19 cellular contexts compared by ENCODE assay signal in the genomic region with DNA sequence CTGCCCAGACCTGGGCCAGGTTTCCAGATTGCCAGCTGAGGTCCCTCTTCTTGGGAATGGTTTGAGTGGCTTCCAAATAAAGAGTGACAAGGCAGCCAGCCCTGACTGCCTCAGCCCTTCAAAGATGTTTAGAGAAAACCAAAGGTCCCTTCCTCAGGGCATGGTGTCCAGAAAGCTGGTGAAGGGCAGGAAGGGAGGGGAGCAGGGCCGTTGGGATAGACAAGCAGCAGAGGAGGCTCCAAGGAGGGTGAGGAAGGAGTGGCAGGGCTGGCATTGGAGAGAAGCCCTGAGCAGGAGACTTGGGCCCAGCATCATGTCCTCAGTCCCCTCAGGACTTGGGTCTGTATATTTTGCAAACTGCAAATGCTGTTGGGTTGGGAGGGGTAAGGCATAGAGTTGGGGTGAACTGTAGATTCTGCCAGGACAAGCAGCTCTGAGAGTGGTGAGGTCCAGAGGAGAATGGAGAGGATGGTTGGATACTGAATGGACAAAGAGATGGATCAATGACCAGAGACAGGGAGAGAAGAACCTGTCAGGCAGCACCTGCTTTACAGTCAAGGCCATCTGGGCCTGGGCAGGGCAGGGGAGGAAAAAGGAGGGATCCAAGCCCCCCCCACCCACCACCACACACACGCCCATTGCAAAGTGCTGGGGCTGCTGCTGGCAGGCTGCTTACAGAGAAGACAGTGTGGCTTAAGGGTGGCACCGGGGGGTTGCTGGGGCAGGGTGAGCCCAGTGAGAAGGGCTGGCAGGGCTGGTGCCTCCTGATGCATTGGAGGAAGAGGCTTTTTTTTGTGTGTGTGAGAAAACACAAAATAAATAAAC.
"Had no signal": no experiment of that assay in that cellular context is flagged by ENCODE, and none has a peak within 500 bp of the region (broad histone marks: within the 10 kb centered on the region; RNA-seq: fewer than 3 reads in every experiment).

No MANE protein-coding gene starts in this region.

- H3K4me3 ChIP-seq: body of pancreas, lung, mucosa of descending colon, psoas muscle, upper lobe of right lung had no signal

- H3K27me3 Mint-ChIP-seq: stimulated activated naive CD8-positive, alpha-beta T cell treated with anti-CD3 and anti-CD28 coated beads, Interleukin-15, Interleukin-2, amounts not matched to agents 100 ng/mL and 50 ng/mL, for 24 hours had no signal

- H3K27ac ChIP-seq: body of pancreas, psoas muscle, upper lobe of right lung had no signal

- H3K27me3 ChIP-seq: body of pancreas, upper lobe of right lung had no signal

- ATAC-seq: body of pancreas; left cardiac atrium; mucosa of descending colon; naive thymus-derived CD8-positive, alpha-beta T cell; psoas muscle; sciatic nerve; upper lobe of right lung had no signal

- H3K36me3 Mint-ChIP-seq: activated naive CD4-positive, alpha-beta T cell treated with anti-CD3 and anti-CD28 coated beads, Interleukin-2, amount 10 ng/mL, durations not matched to agents 7 days and 5 days; naive thymus-derived CD8-positive, alpha-beta T cell had no signal

- H3K9me3 ChIP-seq: body of pancreas, mucosa of descending colon, psoas muscle, upper lobe of right lung had no signal

- H3K27ac Mint-ChIP-seq: activated CD4-positive, alpha-beta memory T cell treated with anti-CD3 and anti-CD28 coated beads, Interleukin-2, amount 10 ng/mL, durations not matched to agents 7 days and 5 days; activated naive CD4-positive, alpha-beta T cell treated with anti-CD3 and anti-CD28 coated beads, Interleukin-2, amount 10 ng/mL, durations not matched to agents 7 days and 5 days; activated T-helper 1 cell treated with anti-CD3 and anti-CD28 coated beads, Interleukin-12 subunit alpha, Interleukin-12 subunit beta, Interleukin-2, Interleukin-4 antibody, amounts not matched to agents 30 ng/mL and 10 ng/mL and 1 ng/mL, durations not matched to agents 14 hours and 24 hours and 36 hours; stimulated activated naive CD8-positive, alpha-beta T cell treated with anti-CD3 and anti-CD28 coated beads, Interleukin-15, Interleukin-2, amounts not matched to agents 100 ng/mL and 50 ng/mL, for 24 hours had no signal

- DNase-seq: activated CD4-positive, alpha-beta memory T cell treated with anti-CD3 and anti-CD28 coated beads, Interleukin-2, amount 10 ng/mL, durations not matched to agents 7 days and 5 days; activated CD4-positive, alpha-beta T cell treated with anti-CD3 and anti-CD28 coated beads for 1 hour; activated CD8-positive, alpha-beta memory T cell treated with anti-CD3 and anti-CD28 coated beads, Interleukin-2, amount 50 U/mL, for 48 hours; activated naive CD4-positive, alpha-beta T cell treated with anti-CD3 and anti-CD28 coated beads, Interleukin-2, amount 10 ng/mL, durations not matched to agents 7 days and 5 days; amniotic stem cell; body of pancreas; cerebellar nuclear complex; left cardiac atrium; mucosa of descending colon; naive thymus-derived CD8-positive, alpha-beta T cell; occipital lobe; psoas muscle; T-helper 9 cell; upper lobe of right lung had no signal

- H3K4me3 Mint-ChIP-seq: activated CD4-positive, alpha-beta memory T cell treated with anti-CD3 and anti-CD28 coated beads, Interleukin-2, amount 10 ng/mL, durations not matched to agents 7 days and 5 days; activated naive CD4-positive, alpha-beta T cell treated with anti-CD3 and anti-CD28 coated beads, Interleukin-2, amount 10 ng/mL, durations not matched to agents 7 days and 5 days; activated T-helper 1 cell treated with anti-CD3 and anti-CD28 coated beads, Interleukin-12 subunit alpha, Interleukin-12 subunit beta, Interleukin-2, Interleukin-4 antibody, amounts not matched to agents 30 ng/mL and 10 ng/mL and 1 ng/mL, durations not matched to agents 14 hours and 24 hours and 36 hours; endodermal cell; naive thymus-derived CD8-positive, alpha-beta T cell; stimulated activated naive CD8-positive, alpha-beta T cell treated with anti-CD3 and anti-CD28 coated beads, Interleukin-15, Interleukin-2, amounts not matched to agents 100 ng/mL and 50 ng/mL, for 24 hours had no signal

- H3K9me3 Mint-ChIP-seq: activated CD4-positive, alpha-beta memory T cell treated with anti-CD3 and anti-CD28 coated beads, Interleukin-2, amount 10 ng/mL, durations not matched to agents 7 days and 5 days; activated naive CD4-positive, alpha-beta T cell treated with anti-CD3 and anti-CD28 coated beads, Interleukin-2, amount 10 ng/mL, durations not matched to agents 7 days and 5 days; activated T-helper 1 cell treated with anti-CD3 and anti-CD28 coated beads, Interleukin-12 subunit alpha, Interleukin-12 subunit beta, Interleukin-2, Interleukin-4 antibody, amounts not matched to agents 30 ng/mL and 10 ng/mL and 1 ng/mL, durations not matched to agents 14 hours and 24 hours and 36 hours; endodermal cell; naive thymus-derived CD8-positive, alpha-beta T cell; stimulated activated naive CD8-positive, alpha-beta T cell treated with anti-CD3 and anti-CD28 coated beads, Interleukin-15, Interleukin-2, amounts not matched to agents 100 ng/mL and 50 ng/mL, for 24 hours had no signal

- H3K4me1 ChIP-seq: psoas muscle, upper lobe of right lung had no signal
